In genomic region chrX:46326161-46326560, GRCh38 we compare ENCODE assay signal across 10 cellular contexts.
DNase-seq lines count a peak whose midpoint lies in the region; FAIRE-seq and TF ChIP-seq lines count a peak whose summit lies in the region.
"Had no signal": no experiment of that assay in that cellular context is flagged by ENCODE, and none has a peak within 500 bp of the region (broad histone marks: within the 10 kb centered on the region; RNA-seq: fewer than 3 reads in every experiment).

No MANE protein-coding gene starts in this region.

- peak; percentile 82 for FAIRE-seq in endothelial cell of umbilical vein (lab: Jason Lieb, UNC)

- CTCF ChIA-PET in endothelial cell of umbilical vein (lab: Charles Lee) (interaction anchor here (0.6 kb wide), 1 partner anchor 502 kb away, joined by 4 read pairs; no protein-coding TSS in a partner anchor), HEK293T (lab: Yijun Ruan, JAX) (no interaction called here)

- TF ChIP-seq CTCF in endothelial cell of umbilical vein (IDR thresholded peaks at IDR 0.05; ENCODE audit: extremely low read depth in 1 of 2, insufficient read depth in 1 of 2, low read depth in 1 of 2, low read length in 2 of 2) (no peak), dorsolateral prefrontal cortex (IDR thresholded peaks at IDR 0.05 in 54 of 56, conservative IDR thresholded peaks at IDR 0.05 in 2 of 56; ENCODE audit: low read depth in 1 of 56, partially characterized antibody in 56 of 56) (no peak)

- H3K9me1 ChIP-seq in endothelial cell of umbilical vein (replicated peaks; ENCODE audit: control insufficient read depth, extremely low read depth, insufficient read depth, low read length), result no peaks in the 10 kb centered on the region

- no peak for TF ChIP-seq POLR2A in endothelial cell of umbilical vein (IDR thresholded peaks at IDR 0.05; ENCODE audit: low read depth, low read length)

- H3K4me3 ChIP-seq in endothelial cell of umbilical vein (replicated peaks in 1 of 3; ENCODE audit: insufficient read depth in 1 of 3, low read depth in 1 of 3, low read length in 3 of 3) (peak overlapping the region in 1 of 3 experiments; percentile 19), dorsolateral prefrontal cortex (no peak overlapping the region)

- no TSS peak for BruUV-seq in endothelial cell of umbilical vein (replicated peaks; lab: Mats Ljungman, UMichigan)

- no peak overlapping the region for H2AFZ ChIP-seq in endothelial cell of umbilical vein (ENCODE audit: low read depth, low read length)

- no peaks in the 10 kb centered on the region for H3K27me3 ChIP-seq in endothelial cell of umbilical vein (ENCODE audit: control insufficient read depth in 2 of 2, insufficient read depth in 2 of 2, low read length in 2 of 2)
- H3K27me3 ChIP-seq in dorsolateral prefrontal cortex, result peaks cover 0 to 84% (median 24%) of the 10 kb centered on the region in 45 donors

- H3K27ac ChIP-seq in endothelial cell of umbilical vein (ENCODE audit: insufficient read depth, low read depth, low read length) (peak overlapping the region; percentile 98), dorsolateral prefrontal cortex (no peak overlapping the region)

- H3K79me2 ChIP-seq in endothelial cell of umbilical vein (ENCODE audit: control insufficient read depth, insufficient read depth, low read length), result no peaks in the 10 kb centered on the region

- no peaks in the 10 kb centered on the region for H3K36me3 ChIP-seq in endothelial cell of umbilical vein (ENCODE audit: control insufficient read depth in 2 of 2, extremely low read depth in 1 of 2, insufficient read depth in 2 of 2, low read length in 2 of 2)

- peak overlapping the region; percentile 72 for H3K4me2 ChIP-seq in endothelial cell of umbilical vein (ENCODE audit: insufficient read depth, low read length)

- peak overlapping the region; percentile 95 for H3K9ac ChIP-seq in endothelial cell of umbilical vein (replicated peaks; ENCODE audit: extremely low read depth, insufficient read depth, low read length)

- dilution Hi-C loops in endothelial cell of umbilical vein (cut with MboI; ENCODE audit: extremely low pct_ligation_motif_present, low sequenced_read_pairs), result no loop called here

- H3K4me1 ChIP-seq in endothelial cell of umbilical vein (ENCODE audit: control insufficient read depth, extremely low read depth, insufficient read depth, low read length), result peaks cover 36% of the 10 kb centered on the region

- DNase-seq in ELF-1 (ENCODE audit: low read depth, low spot score) (peak; percentile 54), RPMI7951 (ENCODE audit: low read depth) (peak; percentile 68), endothelial cell of umbilical vein (ENCODE audit: low read depth, low spot score) (peak; percentile 72), myocyte (ENCODE audit: low read depth) (peak; percentile 51), T-helper 1 cell (no peak), dorsolateral prefrontal cortex (no peak), HEK293T (ENCODE audit: extremely low spot score) (no peak), occipital lobe (lab: John Stamatoyannopoulos, UW) (no peak)
- DNase-seq: activated naive CD4-positive, alpha-beta T cell treated with Interleukin-2 at 50 U/mL for 16 hours; NCI-H2029 treated with DMSO at 0.1 percent for 48 hours had no signal

- intact Hi-C loops in endothelial cell of umbilical vein (cut with micrococcal nuclease) (loop anchor here (2.0 to 5.0 kb wide), 5 partner anchors 51 to 1127 kb away; no protein-coding TSS in a partner anchor), dorsolateral prefrontal cortex (cut with DNase I) (no loop called here)

- POLR2A ChIA-PET in endothelial cell of umbilical vein (lab: Charles Lee) (interaction anchor here (0.7 kb wide), 1 partner anchor 695 kb away, joined by 3 read pairs; no protein-coding TSS in a partner anchor), HEK293T (lab: Yijun Ruan, JAX) (no interaction called here)

- H3K9me3 ChIP-seq in endothelial cell of umbilical vein (replicated peaks; ENCODE audit: control insufficient read depth, insufficient read depth, low read length), result no peaks in the 10 kb centered on the region

- H4K20me1 ChIP-seq in endothelial cell of umbilical vein (replicated peaks; ENCODE audit: control insufficient read depth, extremely low read depth, insufficient read depth, low read length), result no peaks in the 10 kb centered on the region

TF ChIP-seq in endothelial cell of umbilical vein, 7 proteins besides CTCF, POLR2A, EP300 and RAD21:
- TF ChIP-seq GATA2 (IDR thresholded peaks at IDR 0.05; ENCODE audit: insufficient read depth, insufficient read length, low read depth, low read length) (peak; percentile 64), MYC (IDR thresholded peaks at IDR 0.05; ENCODE audit: low read depth, low read length) (no peak), POLR2AphosphoS5 (IDR thresholded peaks at IDR 0.05; ENCODE audit: insufficient read depth, low read depth, low read length) (no peak), MAX (IDR thresholded peaks at IDR 0.05; ENCODE audit: insufficient read depth, insufficient read length) (no peak), EZH2 (IDR thresholded peaks at IDR 0.05; ENCODE audit: borderline replicate concordance, low read depth, low read length, severe bottlenecking) (no peak), JUN (IDR thresholded peaks at IDR 0.05; ENCODE audit: borderline replicate concordance, insufficient read depth, insufficient read length, low read depth) (peak; percentile 58), FOS (IDR thresholded peaks at IDR 0.05; ENCODE audit: borderline replicate concordance, insufficient read depth, low read length) (peak; percentile 37)

TF ChIP-seq in HEK293T, 16 proteins besides CTCF, POLR2A, EP300 and RAD21:
- no peak for TF ChIP-seq TARDBP (IDR thresholded peaks at IDR 0.05)
- TF ChIP-seq NFRKB (IDR thresholded peaks at IDR 0.05), result no peak
- no peak for TF ChIP-seq PKNOX1 (IDR thresholded peaks at IDR 0.05)
- TF ChIP-seq SP1 (IDR thresholded peaks at IDR 0.05), result no peak

Comparison
In these comparisons a context has a peak if more than half of its experiments do, and no peak if none do; other contexts are left out.
1. DNase-seq: peak in ELF-1 (single experiment), RPMI7951 (single experiment), endothelial cell of umbilical vein (single experiment) and myocyte (single experiment); none in T-helper 1 cell (0 of 5), dorsolateral prefrontal cortex (0 of 10), HEK293T (single experiment) and occipital lobe (single experiment).